Comparison of ENCODE assay signal across 25 cellular contexts in the genomic region with DNA sequence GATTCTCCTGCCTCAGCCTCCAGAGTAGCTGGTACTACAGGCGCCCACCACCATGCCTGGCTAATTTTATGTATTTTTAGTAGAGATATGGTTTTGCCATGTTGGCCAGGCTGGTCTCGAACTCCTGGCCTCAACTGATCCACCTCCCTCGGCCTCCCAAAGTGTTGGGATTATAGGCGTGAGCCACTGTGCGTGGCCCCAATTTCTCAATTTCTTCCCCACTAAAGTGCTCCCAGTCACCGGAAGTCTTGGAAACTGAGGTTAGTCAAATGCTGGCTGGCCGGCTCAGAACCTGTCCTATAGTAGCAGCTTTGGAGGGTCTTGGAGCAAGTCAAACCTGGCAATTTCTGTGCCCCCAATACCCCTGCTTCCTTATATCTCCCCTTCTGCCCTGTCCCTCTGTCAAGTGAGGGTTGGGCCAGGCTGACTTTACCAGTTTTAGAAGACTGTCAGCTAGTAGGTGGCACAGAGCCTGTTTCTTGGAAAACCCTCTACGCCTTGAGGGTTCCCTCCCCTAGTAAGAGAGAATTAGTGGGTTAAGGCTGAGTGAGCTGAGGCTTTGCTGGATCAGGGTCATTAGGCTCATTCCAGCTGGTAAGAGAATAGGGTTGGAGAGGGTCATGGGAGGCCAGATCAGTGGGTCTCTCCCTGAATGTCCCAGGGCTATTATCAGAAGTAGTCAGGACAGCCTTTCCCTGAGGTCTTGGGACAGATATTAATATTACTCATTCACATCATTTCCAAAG.
"Had no signal": no experiment of that assay in that cellular context is flagged by ENCODE, and none has a peak within 500 bp of the region (broad histone marks: within the 10 kb centered on the region; RNA-seq: fewer than 3 reads in every experiment).

No MANE protein-coding gene starts in this region.

- ATAC-seq: activated CD8-positive, alpha-beta memory T cell treated with anti-CD3 and anti-CD28 coated beads, Interleukin-2, amount 10 ng/mL, durations not matched to agents 7 days and 5 days; activated CD8-positive, alpha-beta T cell treated with anti-CD3 and anti-CD28 coated beads for 36 hours; left lobe of liver; natural killer cell; pancreas had no signal

- H3K4me1 Mint-ChIP-seq: natural killer cell had no signal

- H3K36me3 Mint-ChIP-seq: brain, natural killer cell had no signal

- H3K27me3 Mint-ChIP-seq: activated CD4-positive, alpha-beta T cell treated with anti-CD3 and anti-CD28 coated beads, Interleukin-2, amount 10 ng/mL, durations not matched to agents 7 days and 5 days; activated CD8-positive, alpha-beta memory T cell treated with anti-CD3 and anti-CD28 coated beads, Interleukin-2, amount 10 ng/mL, durations not matched to agents 7 days and 5 days; activated CD8-positive, alpha-beta T cell treated with anti-CD3 and anti-CD28 coated beads for 36 hours; dendritic cell treated with granulocyte-macrophage colony-stimulating factor and Interleukin-4, amounts not matched to agents 40 ng/mL and 50 ng/mL, for 4 days had no signal

- H3K9me3 Mint-ChIP-seq: dendritic cell treated with granulocyte-macrophage colony-stimulating factor and Interleukin-4, amounts not matched to agents 40 ng/mL and 50 ng/mL, for 4 days; natural killer cell; T-helper 2 cell treated with Interferon-gamma antibody and Interleukin-4, amounts not matched to agents 5 μg/mL and 100 μg/mL, for 36 hours had no signal

- H3K36me3 ChIP-seq: pancreas, uterus had no signal

- H3K9me3 ChIP-seq: pancreas, testis, uterus had no signal

- H3K4me3 ChIP-seq: pancreas, testis, uterus had no signal

- H3K4me3 Mint-ChIP-seq: activated CD4-positive, alpha-beta T cell treated with anti-CD3 and anti-CD28 coated beads, Interleukin-2, amount 10 ng/mL, durations not matched to agents 7 days and 5 days; activated CD8-positive, alpha-beta memory T cell treated with anti-CD3 and anti-CD28 coated beads, Interleukin-2, amount 10 ng/mL, durations not matched to agents 7 days and 5 days; activated CD8-positive, alpha-beta T cell treated with anti-CD3 and anti-CD28 coated beads for 36 hours; brain; dendritic cell treated with granulocyte-macrophage colony-stimulating factor and Interleukin-4, amounts not matched to agents 40 ng/mL and 50 ng/mL, for 4 days; natural killer cell; T-helper 2 cell treated with Interferon-gamma antibody and Interleukin-4, amounts not matched to agents 5 μg/mL and 100 μg/mL, for 36 hours had no signal

- H3K27ac Mint-ChIP-seq: activated CD4-positive, alpha-beta T cell treated with anti-CD3 and anti-CD28 coated beads, Interleukin-2, amount 10 ng/mL, durations not matched to agents 7 days and 5 days; activated CD8-positive, alpha-beta memory T cell treated with anti-CD3 and anti-CD28 coated beads, Interleukin-2, amount 10 ng/mL, durations not matched to agents 7 days and 5 days; activated CD8-positive, alpha-beta T cell treated with anti-CD3 and anti-CD28 coated beads for 36 hours; dendritic cell treated with granulocyte-macrophage colony-stimulating factor and Interleukin-4, amounts not matched to agents 40 ng/mL and 50 ng/mL, for 4 days; natural killer cell; T-helper 2 cell treated with Interferon-gamma antibody and Interleukin-4, amounts not matched to agents 5 μg/mL and 100 μg/mL, for 36 hours had no signal

- H3K4me1 ChIP-seq: pancreas, testis, uterus had no signal

- DNase-seq: activated CD4-positive, alpha-beta T cell treated with anti-CD3 and anti-CD28 coated beads, Interleukin-2, amount 10 ng/mL, durations not matched to agents 7 days and 5 days; activated CD4-positive, CD25-positive, alpha-beta regulatory T cell treated with anti-CD3 and anti-CD28 coated beads, Interleukin-2, amount 50 U/mL, for 72 hours; activated CD8-positive, alpha-beta memory T cell treated with anti-CD3 and anti-CD28 coated beads, Interleukin-2, amount 10 ng/mL, durations not matched to agents 7 days and 5 days; activated CD8-positive, alpha-beta T cell treated with anti-CD3 and anti-CD28 coated beads for 36 hours; activated naive CD4-positive, alpha-beta T cell treated with anti-CD3 and anti-CD28 coated beads, Interleukin-2, amount 50 U/mL, for 16 hours; activated T-cell treated with anti-CD3 and anti-CD28 coated beads for 4 hours; anterior cingulate cortex; effector CD4-positive, alpha-beta T cell; kidney; mammary epithelial cell; midbrain; natural killer cell; pancreas; stimulated activated CD4-positive, alpha-beta T cell treated with anti-CD3 and anti-CD28 coated beads, Interleukin-2, amount 100 ng/mL, for 48 hours; stimulated activated CD8-positive, alpha-beta memory T cell treated with anti-CD3 and anti-CD28 coated beads, Interleukin-4, amount 100 ng/mL, for 48 hours; stimulated activated naive CD4-positive, alpha-beta T cell; testis; trophoblast cell; uterus had no signal

- H3K27ac ChIP-seq: pancreas, testis, uterus, VCaP had no signal

- H3K27me3 ChIP-seq: pancreas, testis, uterus had no signal

- FAIRE-seq: endometrium, kidney, pancreas had no signal
